18 cellular contexts compared by ENCODE assay signal in genomic region chr15:29014493-29014892, GRCh38.
DNase-seq lines count a peak whose midpoint lies in the region; ATAC-seq lines count a peak whose summit lies in the region.
"Had no signal": no experiment of that assay in that cellular context is flagged by ENCODE, and none has a peak within 500 bp of the region (broad histone marks: within the 10 kb centered on the region; RNA-seq: fewer than 3 reads in every experiment).

No MANE protein-coding gene starts in this region.

- H3K4me1 Mint-ChIP-seq in activated T-cell treated with anti-CD3 and anti-CD28 coated beads, Interleukin-2, amount 50 U/mL, for 72 hours (ENCODE audit: low read depth), result peaks cover 29% of the 10 kb centered on the region
- H3K4me1 Mint-ChIP-seq in activated CD4-positive, alpha-beta memory T cell treated with anti-CD3 and anti-CD28 coated beads, Interleukin-2, amount 10 ng/mL, durations not matched to agents 7 days and 5 days, result no peaks in the 10 kb centered on the region
- H3K4me1 Mint-ChIP-seq: CD14-positive monocyte had no signal

- H3K27me3 Mint-ChIP-seq in activated T-cell treated with anti-CD3 and anti-CD28 coated beads, Interleukin-2, amount 50 U/mL, for 72 hours (ENCODE audit: low read depth), result no peaks in the 10 kb centered on the region
- H3K27me3 Mint-ChIP-seq in activated CD4-positive, alpha-beta memory T cell treated with anti-CD3 and anti-CD28 coated beads, Interleukin-2, amount 10 ng/mL, durations not matched to agents 7 days and 5 days, result no peaks in the 10 kb centered on the region

- peaks cover 0 to 1% of the 10 kb centered on the region in 2 donors for H3K36me3 Mint-ChIP-seq in activated T-cell treated with anti-CD3 and anti-CD28 coated beads, Interleukin-2, amount 50 U/mL, for 72 hours (ENCODE audit: insufficient read depth in 2 of 2)
- no peaks in the 10 kb centered on the region for H3K36me3 Mint-ChIP-seq in activated CD4-positive, alpha-beta memory T cell treated with anti-CD3 and anti-CD28 coated beads, Interleukin-2, amount 10 ng/mL, durations not matched to agents 7 days and 5 days (ENCODE audit: low read depth)
- H3K36me3 Mint-ChIP-seq: CD14-positive monocyte had no signal

- no peak overlapping the region for H3K27ac Mint-ChIP-seq in activated T-cell treated with anti-CD3 and anti-CD28 coated beads, Interleukin-2, amount 50 U/mL, for 72 hours
- H3K27ac Mint-ChIP-seq in activated CD4-positive, alpha-beta memory T cell treated with anti-CD3 and anti-CD28 coated beads, Interleukin-2, amount 10 ng/mL, durations not matched to agents 7 days and 5 days, result no peak overlapping the region
- H3K27ac Mint-ChIP-seq: CD14-positive monocyte, GM23338 had no signal

- H3K27ac ChIP-seq in angular gyrus (ENCODE audit: low read depth, low read length), result peak overlapping the region; percentile 34
- H3K27ac ChIP-seq in layer of hippocampus (ENCODE audit: low read depth, low read length), result peak overlapping the region; percentile 67
- H3K27ac ChIP-seq: Peyer's patch, SJSA1 had no signal

- H3K4me3 Mint-ChIP-seq in activated T-cell treated with anti-CD3 and anti-CD28 coated beads, Interleukin-2, amount 50 U/mL, for 72 hours, result no peak overlapping the region
- no peak overlapping the region for H3K4me3 Mint-ChIP-seq in activated CD4-positive, alpha-beta memory T cell treated with anti-CD3 and anti-CD28 coated beads, Interleukin-2, amount 10 ng/mL, durations not matched to agents 7 days and 5 days
- H3K4me3 Mint-ChIP-seq: CD14-positive monocyte, GM23338 had no signal

- POLR2A ChIA-PET in activated CD4-positive, alpha-beta memory T cell treated with anti-CD3 and anti-CD28 coated beads, Interleukin-2, amount 10 ng/mL, durations not matched to agents 7 days and 5 days (lab: Charles Lee), result no interaction called here

- no peak for DNase-seq in activated T-cell treated with anti-CD3 and anti-CD28 coated beads, Interleukin-2, amount 50 U/mL, for 72 hours
- DNase-seq in activated T-cell treated with anti-CD3 and anti-CD28 coated beads, Interleukin-2, amount 50 U/mL, for 1 hour, result no peak
- DNase-seq in activated CD4-positive, alpha-beta memory T cell treated with anti-CD3 and anti-CD28 coated beads, Interleukin-2, amount 10 ng/mL, durations not matched to agents 7 days and 5 days, result no peak
- DNase-seq: IMR-90, NCI-H1105 treated with DMSO at 0.1 percent for 48 hours, NCI-H2029 treated with DMSO at 0.1 percent for 48 hours, NCI-H2171 treated with DMSO at 0.1 percent for 48 hours, NCI-H524 treated with DMSO at 0.1 percent for 48 hours, NCI-H82, Peyer's patch had no signal

- CTCF ChIA-PET in activated CD4-positive, alpha-beta memory T cell treated with anti-CD3 and anti-CD28 coated beads, Interleukin-2, amount 10 ng/mL, durations not matched to agents 7 days and 5 days (lab: Charles Lee), result interaction anchor here (1.1 kb wide), 1 partner anchor 88 kb away, joined by 3 read pairs; no protein-coding TSS in a partner anchor

- no peaks in the 10 kb centered on the region for H3K9me3 Mint-ChIP-seq in activated T-cell treated with anti-CD3 and anti-CD28 coated beads, Interleukin-2, amount 50 U/mL, for 72 hours
- no peaks in the 10 kb centered on the region for H3K9me3 Mint-ChIP-seq in activated CD4-positive, alpha-beta memory T cell treated with anti-CD3 and anti-CD28 coated beads, Interleukin-2, amount 10 ng/mL, durations not matched to agents 7 days and 5 days
- H3K9me3 Mint-ChIP-seq: GM23338 had no signal

- peak; percentile 34 to 75 for ATAC-seq in activated T-cell treated with anti-CD3 and anti-CD28 coated beads, Interleukin-2, amount 50 U/mL, for 72 hours (replicated peaks in 1 of 2)
- ATAC-seq in HG02759 (IDR thresholded peaks at IDR 0.05; ENCODE audit: unreplicated experiment) (no peak), GM21619 (IDR thresholded peaks at IDR 0.05; ENCODE audit: unreplicated experiment) (no peak)
- ATAC-seq: GM23338, Right ventricle myocardium inferior had no signal

- no peaks in the 10 kb centered on the region for H3K27me3 ChIP-seq in layer of hippocampus (ENCODE audit: control insufficient read depth, insufficient read depth, low read length)
- H3K27me3 ChIP-seq: Peyer's patch, SJSA1 had no signal

Comparison
In these comparisons a context has a peak if more than half of its experiments do, and no peak if none do; other contexts are left out.
1. ATAC-seq: peak in activated T-cell treated with anti-CD3 and anti-CD28 coated beads, Interleukin-2, amount 50 U/mL, for 72 hours (2 of 2); none in HG02759 (single experiment) and GM21619 (single experiment).